8 cellular contexts compared by ENCODE assay signal in genomic region chr11:128497057-128497957, GRCh38.
DNase-seq lines count a peak whose midpoint lies in the region; ATAC-seq and TF ChIP-seq lines count a peak whose summit lies in the region.

No MANE protein-coding gene starts in this region.

- no peaks in the 10 kb centered on the region for H3K9me3 Mint-ChIP-seq in naive thymus-derived CD8-positive, alpha-beta T cell

- peaks cover 5 to 89% (median 35%) of the 10 kb centered on the region in 3 donors for H3K36me3 Mint-ChIP-seq in naive thymus-derived CD8-positive, alpha-beta T cell

- no peaks in the 10 kb centered on the region for H3K27me3 ChIP-seq in PC-9 (ENCODE audit: insufficient read depth, low read depth)

- peak overlapping the region; percentile 49; the same call in 1 of the 2 replicates for H3K4me3 ChIP-seq in PC-9

- H4K20me1 ChIP-seq in PC-9 (ENCODE audit: insufficient read depth), result no peaks in the 10 kb centered on the region

- CTCF ChIA-PET in PC-9 (lab: Charles Lee), result no interaction called here

- intact Hi-C loops in PC-9 (cut with micrococcal nuclease; ENCODE audit: unreplicated experiment), result loop anchor here (1.0 to 10.0 kb wide), 5 partner anchors 25 to 333 kb away; no protein-coding TSS in a partner anchor

- H3K4me3 Mint-ChIP-seq in naive thymus-derived CD8-positive, alpha-beta T cell, result peak overlapping the region; percentile 82 to 95 (median 89)

- H3K4me2 ChIP-seq in PC-9, result peak overlapping the region; percentile 99

- H3K36me3 ChIP-seq in PC-9 (ENCODE audit: low read depth), result no peaks in the 10 kb centered on the region; the same call in 1 of the 2 replicates

- H3K4me1 ChIP-seq in PC-9 (replicated peaks; ENCODE audit: insufficient read depth), result peaks cover 79% of the 10 kb centered on the region

- H2AFZ ChIP-seq in PC-9, result peak overlapping the region; percentile 61

- peak; percentile 66 for DNase-seq in AG08396 (ENCODE audit: low spot score)
- peak; percentile 80 to 97 for DNase-seq in PC-9
- DNase-seq in dermis blood vessel endothelial cell, result peak; percentile 88
- DNase-seq in naive thymus-derived CD8-positive, alpha-beta T cell, result no peak
- DNase-seq in NCI-H2107 treated with DMSO at 0.1 percent for 48 hours (lab: John Stamatoyannopoulos, UW; ENCODE audit: unreplicated experiment), result no peak
- no peak for DNase-seq in inferior parietal cortex (ENCODE audit: extremely low spot score)

- TF ChIP-seq CTCF in PC-9 (conservative IDR thresholded peaks at IDR 0.05), result no peak

- peak overlapping the region; percentile 99 for H3K27ac ChIP-seq in PC-9

- H3K79me2 ChIP-seq in PC-9 (ENCODE audit: low read depth), result peaks cover 76% of the 10 kb centered on the region

- ATAC-seq in GM18519 (IDR thresholded peaks at IDR 0.05; ENCODE audit: low FRiP score, unreplicated experiment), result peak; percentile 50
- peak; percentile 61 for ATAC-seq in HG02943 (IDR thresholded peaks at IDR 0.05; ENCODE audit: low read depth, unreplicated experiment)
- ATAC-seq in naive thymus-derived CD8-positive, alpha-beta T cell, result no peak

- H3K9me2 ChIP-seq in PC-9 (ENCODE audit: insufficient read depth), result no peaks in the 10 kb centered on the region

- no peaks in the 10 kb centered on the region for H3K9me3 ChIP-seq in PC-9 (ENCODE audit: insufficient read depth, low read depth)

- peaks cover 51% of the 10 kb centered on the region for H3F3A ChIP-seq in PC-9 (ENCODE audit: insufficient read depth, low read depth)

- H3K27me3 Mint-ChIP-seq in naive thymus-derived CD8-positive, alpha-beta T cell, result no peaks in the 10 kb centered on the region

- peaks cover 62 to 100% (median 97%) of the 10 kb centered on the region in 4 donors for H3K4me1 Mint-ChIP-seq in naive thymus-derived CD8-positive, alpha-beta T cell

- H3K27ac Mint-ChIP-seq in naive thymus-derived CD8-positive, alpha-beta T cell, result peak overlapping the region; percentile 91 to 98 (median 96)

- BruUV-seq in PC-9 (replicated peaks; lab: Mats Ljungman, UMichigan), result TSS peak; percentile 81

- POLR2A ChIA-PET in PC-9 (lab: Charles Lee; ENCODE audit: unreplicated experiment), result interaction anchor here (0.5 kb wide), 1 partner anchor 19 kb away, joined by 3 read pairs; no protein-coding TSS in a partner anchor
- POLR2A ChIA-PET in naive thymus-derived CD8-positive, alpha-beta T cell (lab: Charles Lee), result interaction anchor here (0.8 to 28.4 kb wide), 12 partner anchors 8 to 211 kb away, joined by 3 to 603 read pairs (median 4); no protein-coding TSS in a partner anchor

Comparison
In these comparisons a context has a peak if more than half of its experiments do, and no peak if none do; other contexts are left out.
1. DNase-seq: peak in AG08396 (single experiment), PC-9 (2 of 2) and dermis blood vessel endothelial cell (single experiment); none in naive thymus-derived CD8-positive, alpha-beta T cell (0 of 10), NCI-H2107 treated with DMSO at 0.1 percent for 48 hours (single experiment) and inferior parietal cortex (single experiment).
2. ATAC-seq: peak in GM18519 (single experiment) and HG02943 (single experiment); none in naive thymus-derived CD8-positive, alpha-beta T cell (0 of 2).